In genomic region chr18:9961031-9961430, GRCh38 we compare ENCODE assay signal across 11 cellular contexts. TPM values are rescaled to one million over a fixed set of nuclear protein-coding genes. Genes with fewer than 3 reads are reported as not detected.
DNase-seq lines count a peak whose midpoint lies in the region; ATAC-seq and TF ChIP-seq lines count a peak whose summit lies in the region.
"Had no signal": no experiment of that assay in that cellular context is flagged by ENCODE, and none has a peak within 500 bp of the region (broad histone marks: within the 10 kb centered on the region; RNA-seq: fewer than 3 reads in every experiment).

No MANE protein-coding gene starts in this region.

- intact Hi-C loops in stomach (cut with DNase I; ENCODE audit: low total_unique reads): no loop called here

- no peaks in the 10 kb centered on the region for H3K27me3 ChIP-seq in stomach
- H3K27me3 ChIP-seq: adrenal gland, ovary had no signal

- H3K36me3 ChIP-seq in stomach: peaks cover 0 to 4% (median 0%) of the 10 kb centered on the region in 4 donors
- H3K36me3 ChIP-seq: adrenal gland, ovary had no signal

- H3K27ac ChIP-seq in stomach: peak overlapping the region in 1 of 5 donors; percentile 3
- H3K27ac ChIP-seq: adrenal gland, ovary had no signal

- no peaks in the 10 kb centered on the region for H3K27me3 Mint-ChIP-seq in nephron (ENCODE audit: low read depth)

- peaks cover 0 to 26% (median 8%) of the 10 kb centered on the region in 4 donors for H3K4me1 ChIP-seq in stomach

- H3K4me3 ChIP-seq in stomach: no peak overlapping the region
- H3K4me3 ChIP-seq: adrenal gland, ovary had no signal

- peak overlapping the region in 2 of 3 experiments; percentile 3 to 6 for H3K27ac Mint-ChIP-seq in nephron

- H3K4me1 Mint-ChIP-seq in nephron: peaks cover 12% of the 10 kb centered on the region

- ATAC-seq in HG03280 (IDR thresholded peaks at IDR 0.05; ENCODE audit: unreplicated experiment) (no peak), GM21825 (IDR thresholded peaks at IDR 0.05; ENCODE audit: unreplicated experiment) (no peak)

- peaks cover 4% of the 10 kb centered on the region for H3K36me3 Mint-ChIP-seq in nephron (ENCODE audit: low read depth)

- DNase-seq in GF-D8 (lab: John Stamatoyannopoulos, UW) (peak; percentile 13), NCI-H69 (lab: John Stamatoyannopoulos, UW) (peak; percentile 35), fibroblast of peridontal ligament (ENCODE audit: extremely low read depth) (peak; percentile 68), NCI-H1694 (lab: John Stamatoyannopoulos, UW) (no peak), stomach (no peak)
- DNase-seq: NCI-H524 treated with DMSO at 0.1 percent for 48 hours, ovary had no signal

- TF ChIP-seq POLR2A in stomach (IDR thresholded peaks at IDR 0.05): no peak

- H3K4me3 Mint-ChIP-seq in nephron: no peak overlapping the region

- no peaks in the 10 kb centered on the region for H3K9me3 Mint-ChIP-seq in nephron

- 34 to 46% (median 40%) methylated on average over 4 of the region's 4 CpGs for WGBS in stomach, 5 donors

- no peak for TF ChIP-seq EP300 in stomach (IDR thresholded peaks at IDR 0.05)

- no peaks in the 10 kb centered on the region for H3K9me3 ChIP-seq in stomach
- H3K9me3 ChIP-seq: adrenal gland, ovary had no signal

- no peak for TF ChIP-seq CTCF in nephron (IDR thresholded peaks at IDR 0.05; ENCODE audit: unreplicated experiment in 3 of 3)
- no peak for TF ChIP-seq CTCF in stomach (IDR thresholded peaks at IDR 0.05)

RNA-seq across cellular contexts. Expression of gene VAPA, which starts 47.2 kb away (rescaled TPM):
- total RNA-seq in stomach: 100 to 1,000 TPM; 118 to 822 (median 195) TPM
- 100 to 1,000 TPM; 113 to 184 (median 135) TPM for polyA plus RNA-seq in stomach

Comparison
In these comparisons a context has a peak if more than half of its experiments do, and no peak if none do; other contexts are left out.
1. DNase-seq: peak in GF-D8 (single experiment), NCI-H69 (single experiment) and fibroblast of peridontal ligament (single experiment); none in NCI-H1694 (single experiment) and stomach (single experiment).